Comparison of ENCODE assay signal across 12 cellular contexts in the genomic region with DNA sequence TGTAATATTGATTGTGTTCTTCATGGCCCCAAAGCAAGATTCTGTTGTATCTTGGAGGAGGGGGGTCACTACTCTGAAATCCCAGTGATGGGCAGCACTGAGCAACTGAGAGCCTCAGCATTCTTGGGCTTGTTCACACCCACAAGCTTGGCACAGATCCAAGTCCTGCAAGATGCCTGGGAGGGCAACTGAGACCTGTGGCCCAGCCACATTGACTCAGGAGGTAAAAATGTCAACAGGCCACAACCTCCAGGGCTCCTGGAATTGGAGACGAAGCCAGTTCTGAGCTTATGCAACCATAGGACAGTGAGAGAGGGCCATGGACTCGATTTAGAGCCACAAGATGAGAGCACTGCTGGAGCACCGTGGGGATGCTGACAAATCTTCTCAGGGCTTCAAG. TPM values are rescaled to one million over a fixed set of nuclear protein-coding genes. Genes with fewer than 3 reads are reported as not detected.
DNase-seq lines count a peak whose midpoint lies in the region; FAIRE-seq and TF ChIP-seq lines count a peak whose summit lies in the region.
"Had no signal": no experiment of that assay in that cellular context is flagged by ENCODE, and none has a peak within 500 bp of the region (broad histone marks: within the 10 kb centered on the region; RNA-seq: fewer than 3 reads in every experiment).

No MANE protein-coding gene starts in this region.

- DNase-seq in GM04504 (ENCODE audit: low read depth), result peak; percentile 79
- DNase-seq in RCC 7860 (ENCODE audit: low spot score), result peak; percentile 97
- peak; percentile 73 for DNase-seq in epithelial cell of prostate (ENCODE audit: low read depth, low spot score)
- DNase-seq in posterior vena cava (ENCODE audit: low spot score), result peak; percentile 47
- DNase-seq in activated CD4-positive, alpha-beta T cell treated with anti-CD3 and anti-CD28 coated beads, Interleukin-2, amount 10 ng/mL, durations not matched to agents 7 days and 5 days, result no peak
- no peak for DNase-seq in NCI-H345 (lab: John Stamatoyannopoulos, UW)
- no peak for DNase-seq in stimulated activated CD4-positive, alpha-beta T cell treated with anti-CD3 and anti-CD28 coated beads, Interleukin-4, amount 100 ng/mL, for 4 hours
- no peak for DNase-seq in coronary artery (ENCODE audit: low spot score)
- DNase-seq: activated CD4-positive, alpha-beta T cell treated with anti-CD3 and anti-CD28 coated beads, Interleukin-2, amount 50 U/mL, for 48 hours; amniotic stem cell; stimulated activated CD4-positive, alpha-beta T cell treated with anti-CD3 and anti-CD28 coated beads, Interleukin-2, amount 100 ng/mL, for 24 hours; testis had no signal

- peak; percentile 97 for FAIRE-seq in RCC 7860 (lab: Jason Lieb, UNC)

- no peak overlapping the region for H3K4me3 ChIP-seq in coronary artery
- H3K4me3 ChIP-seq: testis had no signal

- intact Hi-C loops in posterior vena cava (cut with DNase I), result loop anchor here in 1 of 2 donors (10.0 kb wide), 1 partner anchor 113 kb away; no protein-coding TSS in a partner anchor

- H3K27me3 Mint-ChIP-seq in activated CD4-positive, alpha-beta T cell treated with anti-CD3 and anti-CD28 coated beads, Interleukin-2, amount 10 ng/mL, durations not matched to agents 7 days and 5 days, result peaks cover 18% of the 10 kb centered on the region

- H3K27ac Mint-ChIP-seq in activated CD4-positive, alpha-beta T cell treated with anti-CD3 and anti-CD28 coated beads, Interleukin-2, amount 10 ng/mL, durations not matched to agents 7 days and 5 days, result no peak overlapping the region

- POLR2A ChIA-PET in activated CD4-positive, alpha-beta T cell treated with anti-CD3 and anti-CD28 coated beads, Interleukin-2, amount 10 ng/mL, durations not matched to agents 7 days and 5 days (lab: Charles Lee), result no interaction called here

- no peak for TF ChIP-seq CTCF in coronary artery (IDR thresholded peaks at IDR 0.05)

- H3K4me3 Mint-ChIP-seq in activated CD4-positive, alpha-beta T cell treated with anti-CD3 and anti-CD28 coated beads, Interleukin-2, amount 10 ng/mL, durations not matched to agents 7 days and 5 days, result no peak overlapping the region

- peaks cover 2% of the 10 kb centered on the region for H3K4me1 Mint-ChIP-seq in activated CD4-positive, alpha-beta T cell treated with anti-CD3 and anti-CD28 coated beads, Interleukin-2, amount 10 ng/mL, durations not matched to agents 7 days and 5 days

- H3K27ac ChIP-seq in epithelial cell of prostate (peak overlapping the region; percentile 52), coronary artery (no peak overlapping the region)
- H3K27ac ChIP-seq: testis had no signal

- peaks cover 16% of the 10 kb centered on the region for H3K9me3 Mint-ChIP-seq in activated CD4-positive, alpha-beta T cell treated with anti-CD3 and anti-CD28 coated beads, Interleukin-2, amount 10 ng/mL, durations not matched to agents 7 days and 5 days

- H3K36me3 Mint-ChIP-seq in activated CD4-positive, alpha-beta T cell treated with anti-CD3 and anti-CD28 coated beads, Interleukin-2, amount 10 ng/mL, durations not matched to agents 7 days and 5 days (ENCODE audit: low read depth), result no peaks in the 10 kb centered on the region

- CTCF ChIA-PET in activated CD4-positive, alpha-beta T cell treated with anti-CD3 and anti-CD28 coated beads, Interleukin-2, amount 10 ng/mL, durations not matched to agents 7 days and 5 days (lab: Charles Lee), result no interaction called here

RNA-seq across cellular contexts. Expression of gene DOCK1, which starts 3.1 kb away (rescaled TPM):
- 10 to 100 TPM; 46.7 to 50.8 TPM for total RNA-seq in posterior vena cava
- total RNA-seq in activated CD4-positive, alpha-beta T cell treated with anti-CD3 and anti-CD28 coated beads, Interleukin-2, amount 10 ng/mL, durations not matched to agents 7 days and 5 days, result under 1 TPM in 1 of 2 experiments, not detected in 1; 0.05 TPM

Comparison
In these comparisons a context has a peak if more than half of its experiments do, and no peak if none do; other contexts are left out.
1. DNase-seq: peak in GM04504 (single experiment), RCC 7860 (single experiment), epithelial cell of prostate (single experiment) and posterior vena cava (single experiment); none in activated CD4-positive, alpha-beta T cell treated with anti-CD3 and anti-CD28 coated beads, Interleukin-2, amount 10 ng/mL, durations not matched to agents 7 days and 5 days (single experiment), NCI-H345 (single experiment), stimulated activated CD4-positive, alpha-beta T cell treated with anti-CD3 and anti-CD28 coated beads, Interleukin-4, amount 100 ng/mL, for 4 hours (0 of 2) and coronary artery (single experiment).
2. RNA of gene DOCK1, which starts 3.1 kb away (total RNA-seq): 46.7 to 50.8 TPM in posterior vena cava; 0.05 TPM in activated CD4-positive, alpha-beta T cell treated with anti-CD3 and anti-CD28 coated beads, Interleukin-2, amount 10 ng/mL, durations not matched to agents 7 days and 5 days; every median in the first group is over 10 times any median in the second.